Comparison of ENCODE assay signal across 17 cellular contexts in genomic region chrX:41043950-41044349, GRCh38. TPM values are rescaled to one million over a fixed set of nuclear protein-coding genes. Genes with fewer than 3 reads are reported as not detected.
DNase-seq lines count a peak whose midpoint lies in the region; ATAC-seq and TF ChIP-seq lines count a peak whose summit lies in the region.
"Had no signal": no experiment of that assay in that cellular context is flagged by ENCODE, and none has a peak within 500 bp of the region (broad histone marks: within the 10 kb centered on the region; RNA-seq: fewer than 3 reads in every experiment).

No MANE protein-coding gene starts in this region.

- peaks cover 2% of the 10 kb centered on the region for H3K4me1 ChIP-seq in A673 (ENCODE audit: insufficient read depth, low read length, poor library complexity, severe bottlenecking)

- no peak overlapping the region for H3K27ac ChIP-seq in A673 (ENCODE audit: low read depth, low read length, poor library complexity, severe bottlenecking)
- H3K27ac ChIP-seq: esophagus muscularis mucosa, SK-N-MC had no signal

- no peak overlapping the region for H3K4me3 ChIP-seq in cardiac fibroblast (replicated peaks in 1 of 2; ENCODE audit: low read depth in 2 of 2, low read length in 2 of 2)
- H3K4me3 ChIP-seq in A673 (ENCODE audit: low read depth, low read length, poor library complexity, severe bottlenecking), result no peak overlapping the region
- H3K4me3 ChIP-seq: esophagus muscularis mucosa, SK-N-MC had no signal

- no peaks in the 10 kb centered on the region for H3K27me3 ChIP-seq in A673 (replicated peaks; ENCODE audit: insufficient read depth, low read depth, low read length, poor library complexity)

- H3K9me3 ChIP-seq in A673 (ENCODE audit: low read depth, low read length, poor library complexity, severe bottlenecking), result no peaks in the 10 kb centered on the region
- H3K9me3 ChIP-seq: esophagus muscularis mucosa had no signal

- POLR2A ChIA-PET in A673 (lab: Charles Lee; ENCODE audit: low non-redundant PET), result interaction anchor here (0.6 kb wide), 1 partner anchor 906 kb away, joined by 7 read pairs; no protein-coding TSS in a partner anchor

- H3K36me3 ChIP-seq in A673 (ENCODE audit: insufficient read depth, low read length, poor library complexity, severe bottlenecking), result no peaks in the 10 kb centered on the region
- H3K36me3 ChIP-seq: esophagus muscularis mucosa had no signal

- intact Hi-C loops in A673 (cut with micrococcal nuclease; ENCODE audit: unreplicated experiment), result no loop called here
- intact Hi-C loops in posterior vena cava (cut with DNase I), result no loop called here

- no peak for ATAC-seq in HG02938 (IDR thresholded peaks at IDR 0.05; ENCODE audit: unreplicated experiment)
- ATAC-seq: right cardiac atrium had no signal

- BruUV-seq in A673 (replicated peaks; lab: Mats Ljungman, UMichigan), result no TSS peak

- peak; percentile 57 for DNase-seq in EH (ENCODE audit: low read depth)
- peak; percentile 50 for DNase-seq in RKO (ENCODE audit: low spot score)
- peak; percentile 60 to 68 for DNase-seq in cardiac fibroblast (ENCODE audit: low read depth in 2 of 2)
- peak; percentile 71 for DNase-seq in iris pigment epithelial cell (ENCODE audit: low read depth)
- no peak for DNase-seq in A673 (ENCODE audit: low spot score)
- no peak for DNase-seq in NCI-H1930 (lab: John Stamatoyannopoulos, UW)
- DNase-seq in posterior vena cava (ENCODE audit: low spot score), result no peak
- DNase-seq: activated CD4-positive, alpha-beta T cell treated with anti-CD3 and anti-CD28 coated beads for 1 hour; activated CD8-positive, alpha-beta memory T cell treated with anti-CD3 and anti-CD28 coated beads for 24 hours; activated naive CD8-positive, alpha-beta T cell treated with anti-CD3 and anti-CD28 coated beads for 36 hours; CD8-positive, alpha-beta memory T cell; NCI-H1436 treated with DMSO at 0.1 percent for 48 hours; right cardiac atrium; T-helper 9 cell had no signal

- CTCF ChIA-PET in A673 (lab: Charles Lee), result no interaction called here

- no peak for TF ChIP-seq CTCF in cardiac fibroblast (IDR thresholded peaks at IDR 0.05; ENCODE audit: low read depth, low read length)
- no peak for TF ChIP-seq CTCF in A673 (conservative IDR thresholded peaks at IDR 0.05; ENCODE audit: low read depth, low read length)

RNA-seq across cellular contexts. Expression of gene USP9X, which starts 41.3 kb away (rescaled TPM):
- total RNA-seq in A673 (2021), result 70.6 and 76.0 TPM in 2 replicates
- 10 to 100 TPM; 74.4 to 84.0 TPM for total RNA-seq in posterior vena cava

Comparison
In these comparisons a context has a peak if more than half of its experiments do, and no peak if none do; other contexts are left out.
1. DNase-seq: peak in EH (single experiment), RKO (single experiment), cardiac fibroblast (2 of 2) and iris pigment epithelial cell (single experiment); none in A673 (single experiment), NCI-H1930 (0 of 2) and posterior vena cava (single experiment).